ENCODE assay signal across 8 cellular contexts in the genomic region with DNA sequence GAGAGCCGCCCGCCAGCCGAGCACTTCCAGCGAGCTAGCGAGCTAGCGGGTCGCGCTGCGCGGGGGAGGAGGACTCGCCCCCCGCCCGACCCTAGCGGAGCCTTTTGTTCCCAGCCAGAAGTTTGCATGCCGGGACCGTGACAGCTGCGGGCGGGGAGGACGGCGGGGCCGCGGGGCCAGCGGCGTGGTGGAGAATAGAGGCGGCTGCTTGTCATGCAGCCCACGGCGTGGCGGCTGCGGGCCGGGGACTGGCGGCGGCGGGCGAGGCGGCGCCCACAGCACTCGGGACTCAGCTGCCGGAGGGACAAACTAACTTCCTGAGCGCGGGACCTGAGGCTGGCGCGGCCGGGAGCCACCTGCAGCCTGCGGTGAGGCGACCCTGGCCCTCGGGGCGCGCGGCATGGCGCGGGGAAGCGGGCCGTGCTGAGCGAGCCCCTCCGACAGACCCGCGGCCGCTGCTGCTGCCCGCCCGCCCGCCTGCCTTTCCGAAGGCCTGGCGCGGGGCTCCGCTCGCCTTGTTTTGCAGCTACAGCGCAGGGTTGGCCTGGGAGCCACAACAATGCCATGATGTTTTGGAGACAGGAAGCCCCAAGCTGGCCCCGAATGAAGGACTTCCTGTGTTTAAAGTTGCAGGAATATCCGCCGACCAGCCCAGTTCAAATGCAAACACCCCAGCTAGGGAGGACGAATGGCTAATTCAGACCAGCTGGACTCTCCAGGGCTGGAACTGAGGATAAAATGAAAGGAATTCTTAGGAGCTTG.
DNase-seq lines count a peak whose midpoint lies in the region; ATAC-seq and TF ChIP-seq lines count a peak whose summit lies in the region.

No MANE protein-coding gene starts in this region.

- H2BK12ac ChIP-seq in H9 (ENCODE audit: insufficient read length, low read depth, low read length) = no peak overlapping the region

- H2BK15ac ChIP-seq in H9 (ENCODE audit: low read depth, low read length) = no peak overlapping the region; the same call in 1 of the 2 replicates

- intact Hi-C loops in body of pancreas (cut with DNase I) = no loop called here
- intact Hi-C loops in sciatic nerve (cut with DNase I) = no loop called here

- peaks cover 14% of the 10 kb centered on the region; the same call in 1 of the 2 replicates for H3K4me1 ChIP-seq in H9 (ENCODE audit: insufficient read depth, low read length)
- peaks cover 82% of the 10 kb centered on the region for H3K4me1 ChIP-seq in body of pancreas
- H3K4me1 ChIP-seq in iPS DF 6.9 (ENCODE audit: control insufficient read depth, insufficient read depth, low read length) = peaks cover 3% of the 10 kb centered on the region

- no peak overlapping the region for H3K4ac ChIP-seq in H9 (ENCODE audit: low read depth, low read length)

- DNase-seq in ELR (ENCODE audit: low read depth) (peak; percentile 71), H9 (peak; percentile 78), NCI-H526 (lab: John Stamatoyannopoulos, UW) (peak; percentile 32 to 82), body of pancreas (peak; percentile 50 to 59 (median 54)), iPS DF 6.9 (ENCODE audit: low read depth, low spot score) (no peak), sciatic nerve (ENCODE audit: low spot score) (peak; percentile 68)

- no peak overlapping the region for H2AK5ac ChIP-seq in H9 (ENCODE audit: insufficient read length, low read length)

- H4K8ac ChIP-seq in H9 (replicated peaks; ENCODE audit: insufficient read length, low read depth, low read length) = no peak overlapping the region

- no peak overlapping the region for H4K91ac ChIP-seq in H9 (ENCODE audit: insufficient read length, low read depth, low read length)

- no peak overlapping the region for H4K5ac ChIP-seq in H9 (ENCODE audit: insufficient read length, low read depth, low read length)

- WGBS in H9 (ENCODE audit: extremely low coverage, insufficient read length, low lambda C conversion rate) = no CpG with 5 or more reads among the region's 71 CpGs
- WGBS in body of pancreas, 2 donors = 0% methylated on average over 17 to 26 of the region's 71 CpGs
- WGBS in iPS DF 6.9 (ENCODE audit: insufficient coverage, insufficient read length) = no CpG with 5 or more reads among the region's 71 CpGs

- peak; percentile 22 to 41 (median 26) for TF ChIP-seq POLR2A in body of pancreas (IDR thresholded peaks at IDR 0.05)

- ATAC-seq in body of pancreas (peak; percentile 31), sciatic nerve (peak; percentile 1), HG02970 (IDR thresholded peaks at IDR 0.05; ENCODE audit: low FRiP score, unreplicated experiment) (no peak), GM21447 (IDR thresholded peaks at IDR 0.05; ENCODE audit: unreplicated experiment) (no peak)

- H3K9me3 Mint-ChIP-seq in H9 = peaks cover 0 to 28% of the 10 kb centered on the region in 2 experiments; a peak in 3 of 5 replicates

- peak overlapping the region; percentile 83 to 97 (median 92) for H3K27ac Mint-ChIP-seq in H9

- peaks cover 44 to 54% of the 10 kb centered on the region in 2 experiments for H3K4me1 Mint-ChIP-seq in H9

- H3K27ac ChIP-seq in H9 (ENCODE audit: insufficient read length, low read depth, low read length) (peak overlapping the region; percentile 82), body of pancreas (peak overlapping the region; percentile 86 to 95 (median 91)), iPS DF 6.9 (ENCODE audit: low read length) (no peak overlapping the region)

- H3K23me2 ChIP-seq in H9 (ENCODE audit: insufficient read length, low read depth, low read length, poor library complexity, severe bottlenecking) = peaks cover 6% of the 10 kb centered on the region

- no peaks in the 10 kb centered on the region for H4K20me1 ChIP-seq in H9 (ENCODE audit: control insufficient read depth, insufficient read depth, insufficient read length)

- H3K36me3 ChIP-seq in body of pancreas (replicated peaks in 1 of 2; ENCODE audit: insufficient read depth in 1 of 2, low read depth in 2 of 2) = peaks cover 0 to 1% of the 10 kb centered on the region in 2 donors
- peaks cover 7% of the 10 kb centered on the region for H3K36me3 ChIP-seq in iPS DF 6.9 (ENCODE audit: control insufficient read depth, insufficient read depth, low read length)

- no peaks in the 10 kb centered on the region for H3K79me1 ChIP-seq in H9 (ENCODE audit: insufficient read depth, low read depth, low read length, poor library complexity, severe bottlenecking)

- H3K27me3 ChIP-seq in H9 (ENCODE audit: insufficient read depth, low read length) (no peaks in the 10 kb centered on the region), body of pancreas (no peaks in the 10 kb centered on the region), iPS DF 6.9 (ENCODE audit: control insufficient read depth, insufficient read depth, low read length) (no peaks in the 10 kb centered on the region)

- no peak overlapping the region for H2AFZ ChIP-seq in H9 (ENCODE audit: low read length)

- H3K27me3 Mint-ChIP-seq in H9 (ENCODE audit: low read depth) = no peaks in the 10 kb centered on the region

- no peak overlapping the region for H3K18ac ChIP-seq in H9 (ENCODE audit: insufficient read length, low read depth, low read length)

- peak overlapping the region; percentile 22 for H3K4me2 ChIP-seq in H9 (ENCODE audit: insufficient read depth, insufficient read length, low read length)

- H2BK5ac ChIP-seq in H9 (ENCODE audit: insufficient read length, low read length) = no peak overlapping the region

- H3K14ac ChIP-seq in H9 (ENCODE audit: insufficient read depth, low read length) = peak overlapping the region; percentile 94; the same call in 1 of the 2 replicates

- no peak overlapping the region for H2BK120ac ChIP-seq in H9 (ENCODE audit: low read depth, low read length, poor library complexity, severe bottlenecking)

- peaks cover 29 to 34% (median 34%) of the 10 kb centered on the region in 3 experiments for H3K36me3 Mint-ChIP-seq in H9 (ENCODE audit: insufficient read depth in 1 of 3, low read depth in 3 of 3)

- H3T11ph ChIP-seq in H9 (ENCODE audit: low read length) = no peak overlapping the region

- peak overlapping the region; percentile 80 to 82 for H3K4me3 Mint-ChIP-seq in H9

- TF ChIP-seq CTCF in H9 (conservative IDR thresholded peaks at IDR 0.05) = no peak
- peak in 1 of 7 experiments; percentile 5 for TF ChIP-seq CTCF in body of pancreas (IDR thresholded peaks at IDR 0.05)

- H3K9me3 ChIP-seq in H9 (ENCODE audit: control insufficient read depth, low read depth, low read length) (no peaks in the 10 kb centered on the region), body of pancreas (no peaks in the 10 kb centered on the region), iPS DF 6.9 (ENCODE audit: control insufficient read depth, insufficient read depth, low read length) (no peaks in the 10 kb centered on the region)

- peak overlapping the region; percentile 64 for H3K9ac ChIP-seq in H9 (ENCODE audit: extremely low read depth, insufficient read length, low read length)

- H2BK20ac ChIP-seq in H9 (ENCODE audit: low read depth, low read length, poor library complexity, severe bottlenecking) = no peak overlapping the region

- no peak overlapping the region for H3K56ac ChIP-seq in H9 (ENCODE audit: insufficient read length, low read depth, low read length)

- H3K4me3 ChIP-seq in body of pancreas (peak overlapping the region; percentile 75 to 79), iPS DF 6.9 (ENCODE audit: low read length) (peak overlapping the region; percentile 88)

- H3K23ac ChIP-seq in H9 (ENCODE audit: insufficient read length, low read depth, low read length) = no peak overlapping the region

- peaks cover 22% of the 10 kb centered on the region; the same call in 1 of the 2 replicates for H3K79me2 ChIP-seq in H9 (ENCODE audit: insufficient read depth, low read length)

Comparison
In these comparisons a context has a peak if more than half of its experiments do, and no peak if none do; other contexts are left out.
1. ATAC-seq: peak in body of pancreas (single experiment) and sciatic nerve (single experiment); none in HG02970 (single experiment) and GM21447 (single experiment).